ENCODE assay signal across 1 cellular context in the genomic region with DNA sequence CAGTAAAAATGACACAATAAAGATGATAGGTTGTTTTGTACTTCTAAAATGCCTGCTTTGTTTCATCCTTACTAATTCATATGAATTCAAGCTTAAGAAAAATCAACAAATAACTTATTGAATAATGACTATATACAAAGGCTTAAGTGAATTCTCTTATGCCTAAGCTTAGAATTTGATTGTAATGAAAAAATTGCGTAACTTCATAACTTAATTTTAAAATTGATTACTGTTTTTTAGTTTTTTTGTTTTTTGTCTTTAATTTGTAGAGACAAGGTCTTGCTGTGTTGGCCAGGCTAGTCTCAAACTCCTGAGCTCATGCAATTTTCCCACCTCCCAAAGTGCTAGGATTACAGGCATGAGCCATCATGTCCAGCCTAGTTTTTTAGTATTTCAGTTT.
TF ChIP-seq lines count a peak whose summit lies in the region.

No MANE protein-coding gene starts in this region.

TF ChIP-seq in H1, 55 proteins besides CTCF, POLR2A, EP300 and RAD21:
- TF ChIP-seq, protein P1, sequence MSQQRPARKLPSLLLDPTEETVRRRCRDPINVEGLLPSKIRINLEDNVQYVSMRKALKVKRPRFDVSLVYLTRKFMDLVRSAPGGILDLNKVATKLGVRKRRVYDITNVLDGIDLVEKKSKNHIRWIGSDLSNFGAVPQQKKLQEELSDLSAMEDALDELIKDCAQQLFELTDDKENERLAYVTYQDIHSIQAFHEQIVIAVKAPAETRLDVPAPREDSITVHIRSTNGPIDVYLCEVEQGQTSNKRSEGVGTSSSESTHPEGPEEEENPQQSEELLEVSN (IDR thresholded peaks at IDR 0.05) = no peak
- TF ChIP-seq CEBPB (IDR thresholded peaks at IDR 0.05; ENCODE audit: low read depth, low read length) = peak; percentile 44; the same call in 1 of the 2 replicates
TF ChIP-seq in H1: peak in this region for 1.
